Comparison of ENCODE assay signal across 10 cellular contexts in the genomic region with DNA sequence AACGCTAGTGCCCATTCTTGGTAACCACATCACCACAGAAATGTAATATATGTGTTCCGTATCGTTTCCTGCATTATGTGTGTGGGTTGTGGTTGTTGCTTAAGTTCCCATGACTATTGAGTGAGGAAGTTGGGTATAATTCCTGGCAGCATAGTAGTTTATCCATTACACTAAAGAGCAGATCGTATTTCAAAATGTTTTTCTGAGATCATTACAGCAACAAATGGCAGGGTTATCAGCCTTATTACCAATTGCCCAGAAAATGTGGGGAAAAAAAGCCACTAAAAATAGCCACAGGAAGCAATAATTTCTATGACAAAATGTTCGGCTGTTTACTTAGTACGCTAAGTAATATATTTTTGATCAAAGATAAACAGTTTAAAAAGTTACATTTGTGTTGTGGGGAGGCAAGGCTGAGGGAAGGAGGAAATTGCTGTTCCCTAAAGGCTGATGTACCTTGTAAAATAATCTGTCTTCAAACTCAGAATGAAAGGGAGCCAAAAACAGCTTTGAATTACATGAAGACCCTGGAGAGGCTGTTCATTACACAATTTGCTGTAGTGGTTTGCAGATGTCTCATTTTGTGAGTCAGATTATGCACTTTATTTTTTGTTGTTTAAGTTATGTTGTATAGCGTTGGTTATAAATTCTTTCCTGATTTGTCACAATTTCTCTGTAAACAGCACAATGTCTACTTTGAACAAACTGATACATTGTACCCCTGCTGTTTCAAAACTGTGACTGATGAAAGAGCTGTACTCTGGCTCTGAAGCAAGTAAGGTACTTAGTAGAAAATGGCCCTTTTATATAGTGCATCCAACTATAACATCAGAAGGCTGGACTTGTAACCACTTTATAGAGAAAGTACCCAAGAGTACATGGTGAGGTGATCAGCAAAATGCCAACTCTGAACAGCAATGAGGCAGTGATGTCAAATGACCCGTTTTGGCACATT.
DNase-seq lines count a peak whose midpoint lies in the region; ATAC-seq and TF ChIP-seq lines count a peak whose summit lies in the region.
"Had no signal": no experiment of that assay in that cellular context is flagged by ENCODE, and none has a peak within 500 bp of the region (broad histone marks: within the 10 kb centered on the region; RNA-seq: fewer than 3 reads in every experiment).

No MANE protein-coding gene starts in this region.

- no peaks in the 10 kb centered on the region for H3K27me3 Mint-ChIP-seq in chondrocyte (ENCODE audit: low read depth)

- peak overlapping the region; percentile 49 for H3K9ac ChIP-seq in HCT116 (ENCODE audit: low read length)

- H3K27me3 ChIP-seq in HCT116 (ENCODE audit: insufficient read depth, low read length) = no peaks in the 10 kb centered on the region
- no peaks in the 10 kb centered on the region for H3K27me3 ChIP-seq in osteoblast (ENCODE audit: insufficient read depth, low read length)

- ATAC-seq in HCT116 = peak; percentile 80

- DNase-seq in HCT116 (ENCODE audit: low read depth, low spot score) (peak; percentile 89), NCI-H2107 treated with DMSO at 0.1 percent for 48 hours (lab: John Stamatoyannopoulos, UW; ENCODE audit: unreplicated experiment) (peak; percentile 91), chondrocyte (ENCODE audit: low spot score) (no peak), osteoblast (ENCODE audit: insufficient read length, low spot score, missing footprints) (peak; percentile 43), NCI-H510A (lab: John Stamatoyannopoulos, UW) (no peak), putamen (ENCODE audit: low spot score) (no peak), GM20000 (ENCODE audit: low spot score) (no peak)
- DNase-seq: lower lobe of right lung, NCI-H1694 had no signal

- H3K9me3 Mint-ChIP-seq in chondrocyte (ENCODE audit: low read depth) = peaks cover 7% of the 10 kb centered on the region
- H3K9me3 Mint-ChIP-seq: activated T-helper 2 cell treated with anti-CD3 and anti-CD28 coated beads, Interferon-gamma antibody, Interleukin-2, Interleukin-4, amounts not matched to agents 10 μg/mL and 5 μg/mL and 100 μg/mL, durations not matched to agents 14 hours and 24 hours and 36 hours had no signal

- H2AFZ ChIP-seq in HCT116 (ENCODE audit: low read depth, low read length, poor library complexity, severe bottlenecking) (peak overlapping the region; percentile 97), osteoblast (ENCODE audit: low read length) (no peak overlapping the region)

- peaks cover 29 to 45% of the 10 kb centered on the region in 2 experiments for H3K4me1 ChIP-seq in HCT116 (ENCODE audit: control insufficient read depth in 1 of 2, insufficient read depth in 2 of 2, low read length in 2 of 2)
- H3K4me1 ChIP-seq in osteoblast (ENCODE audit: insufficient read depth, low read length) = peaks cover 17% of the 10 kb centered on the region
- H3K4me1 ChIP-seq: lower lobe of right lung had no signal

- H4K20me1 ChIP-seq in HCT116 (ENCODE audit: insufficient read depth) (no peaks in the 10 kb centered on the region), osteoblast (ENCODE audit: insufficient read depth, low read length) (no peaks in the 10 kb centered on the region)

- peaks cover 1% of the 10 kb centered on the region for H3K36me3 Mint-ChIP-seq in chondrocyte (ENCODE audit: low read depth)

- CTCF ChIA-PET in HCT116 (lab: Charles Lee) = no interaction called here

- intact Hi-C loops in HCT116 (cut with micrococcal nuclease) = loop anchor here (1.0 to 5.0 kb wide), 2 partner anchors 8 to 610 kb away; no protein-coding TSS in a partner anchor

- H3K9me2 ChIP-seq in HCT116 (ENCODE audit: insufficient read depth) = no peaks in the 10 kb centered on the region

- H3K27ac ChIP-seq in HCT116 (ENCODE audit: low read depth, low read length) (peak overlapping the region; percentile 96), osteoblast (ENCODE audit: low read depth, low read length) (peak overlapping the region; percentile 96)
- H3K27ac ChIP-seq: lower lobe of right lung had no signal

- TSS peak; percentile 93 for BruUV-seq in HCT116 (replicated peaks; lab: Mats Ljungman, UMichigan)

- no peak for TF ChIP-seq CTCF in HCT116 (IDR thresholded peaks at IDR 0.05 in 2 of 3, conservative IDR thresholded peaks at IDR 0.05 in 1 of 3; ENCODE audit: borderline replicate concordance in 1 of 3, insufficient read depth in 1 of 3, low read depth in 2 of 3, low read length in 2 of 3)
- TF ChIP-seq CTCF in chondrocyte (IDR thresholded peaks at IDR 0.05) = peak; percentile 28
- TF ChIP-seq CTCF in osteoblast (IDR thresholded peaks at IDR 0.05; ENCODE audit: extremely low read depth, low read depth, low read length) = no peak
- no peak for TF ChIP-seq CTCF in GM20000 (IDR thresholded peaks at IDR 0.05; ENCODE audit: extremely low read depth, missing control alignments)

- H3K4me3 ChIP-seq in HCT116 (replicated peaks in 1 of 2; ENCODE audit: low read depth in 1 of 2, low read length in 2 of 2) (peak overlapping the region in 1 of 2 experiments; percentile 47; a peak in 3 of 4 replicates), osteoblast (ENCODE audit: insufficient read depth, low read length) (peak overlapping the region; percentile 33)
- H3K4me3 ChIP-seq: lower lobe of right lung had no signal

- RAD21 ChIA-PET in HCT116 (lab: Charles Lee; ENCODE audit: low non-redundant PET in 1 of 2, low total read pairs in 2 of 2, uncharacterized antibody in 2 of 2, unreplicated experiment in 2 of 2) = interaction anchor here in 1 of 2 experiments (1.6 kb wide), 1 partner anchor 8 kb away, joined by 4 read pairs; no protein-coding TSS in a partner anchor

- H3K4me2 ChIP-seq in HCT116 (ENCODE audit: low read length) = peak overlapping the region; percentile 74
- H3K4me2 ChIP-seq in osteoblast (ENCODE audit: insufficient read depth, low read length) = peak overlapping the region; percentile 78

- POLR2A ChIA-PET in HCT116 (lab: Charles Lee) = interaction anchor here (2.3 kb wide), 1 partner anchor 9 kb away, joined by 16 read pairs; no protein-coding TSS in a partner anchor

- H3K27ac Mint-ChIP-seq in chondrocyte (ENCODE audit: unreplicated experiment) = peak overlapping the region; percentile 96
- H3K27ac Mint-ChIP-seq: activated T-helper 2 cell treated with anti-CD3 and anti-CD28 coated beads, Interferon-gamma antibody, Interleukin-2, Interleukin-4, amounts not matched to agents 10 μg/mL and 5 μg/mL and 100 μg/mL, durations not matched to agents 14 hours and 24 hours and 36 hours had no signal

- no peaks in the 10 kb centered on the region for H3K79me2 ChIP-seq in HCT116 (ENCODE audit: insufficient read depth, low read length)
- H3K79me2 ChIP-seq in osteoblast (ENCODE audit: insufficient read depth, low read length) = no peaks in the 10 kb centered on the region

- H3K9me3 ChIP-seq in HCT116 (ENCODE audit: control insufficient read depth in 1 of 2, insufficient read depth in 1 of 2, low read depth in 1 of 2, low read length in 2 of 2) (no peaks in the 10 kb centered on the region), osteoblast (ENCODE audit: low read depth, low read length) (no peaks in the 10 kb centered on the region)
- H3K9me3 ChIP-seq: lower lobe of right lung had no signal

- H3K36me3 ChIP-seq in HCT116 (ENCODE audit: control insufficient read depth in 1 of 2, insufficient read depth in 2 of 2, low read length in 2 of 2) (no peaks in the 10 kb centered on the region), osteoblast (ENCODE audit: insufficient read depth, low read length) (no peaks in the 10 kb centered on the region)
- H3K36me3 ChIP-seq: lower lobe of right lung had no signal

- peaks cover 46% of the 10 kb centered on the region for H3K4me1 Mint-ChIP-seq in chondrocyte (ENCODE audit: low read depth)

- peak overlapping the region; percentile 16 for H3K4me3 Mint-ChIP-seq in chondrocyte (ENCODE audit: unreplicated experiment)

- no peak for TF ChIP-seq POLR2A in HCT116 (IDR thresholded peaks at IDR 0.05; ENCODE audit: borderline replicate concordance, extremely low read depth, insufficient read depth, insufficient read length)

- peak; percentile 37 for TF ChIP-seq RAD21 in HCT116 (IDR thresholded peaks at IDR 0.05; ENCODE audit: low read depth)

TF ChIP-seq in HCT116, 20 proteins besides CTCF, POLR2A, EP300 and RAD21:
- TF ChIP-seq EGR1 (IDR thresholded peaks at IDR 0.05; ENCODE audit: low read depth) (peak; percentile 63), ZFX (IDR thresholded peaks at IDR 0.05) (no peak), FOSL1 (IDR thresholded peaks at IDR 0.05; ENCODE audit: low read depth) (peak; percentile 61), JUND (IDR thresholded peaks at IDR 0.05) (peak; percentile 64), EZH2phosphoT487 (IDR thresholded peaks at IDR 0.05; ENCODE audit: borderline replicate concordance) (no peak), CEBPB (IDR thresholded peaks at IDR 0.05; ENCODE audit: low read depth) (peak; percentile 93), SP1 (IDR thresholded peaks at IDR 0.05; ENCODE audit: low read depth) (peak; percentile 84), ELF1 (IDR thresholded peaks at IDR 0.05; ENCODE audit: borderline replicate concordance, low read depth) (peak; percentile 40; the same call in 1 of the 2 replicates), CBX3 (IDR thresholded peaks at IDR 0.05; ENCODE audit: low read depth) (peak; percentile 62), YY1 (IDR thresholded peaks at IDR 0.05; ENCODE audit: extremely low read depth, insufficient replicate concordance, low read depth, low read length) (peak; percentile 44), SRF (IDR thresholded peaks at IDR 0.05; ENCODE audit: low read depth) (peak; percentile 16; the same call in 1 of the 2 replicates), SIN3A (IDR thresholded peaks at IDR 0.05; ENCODE audit: low read depth) (peak; percentile 66; the same call in 1 of the 2 replicates), EZH2 (IDR thresholded peaks at IDR 0.05) (no peak), TCF7L2 (IDR thresholded peaks at IDR 0.05; ENCODE audit: borderline replicate concordance, extremely low read depth, insufficient read depth, insufficient read length) (no peak)
- TF ChIP-seq, protein P1, sequence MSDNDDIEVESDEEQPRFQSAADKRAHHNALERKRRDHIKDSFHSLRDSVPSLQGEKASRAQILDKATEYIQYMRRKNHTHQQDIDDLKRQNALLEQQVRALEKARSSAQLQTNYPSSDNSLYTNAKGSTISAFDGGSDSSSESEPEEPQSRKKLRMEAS (IDR thresholded peaks at IDR 0.05) = peak; percentile 31; the same call in 1 of the 2 replicates

Comparison
In these comparisons a context has a peak if more than half of its experiments do, and no peak if none do; other contexts are left out.
1. DNase-seq: peak in HCT116 (single experiment), NCI-H2107 treated with DMSO at 0.1 percent for 48 hours (single experiment) and osteoblast (single experiment); none in chondrocyte (single experiment), NCI-H510A (single experiment), putamen (single experiment) and GM20000 (single experiment).